Comparison of ENCODE assay signal across 8 cellular contexts in genomic region chr5:138274189-138274853, GRCh38. TPM values are rescaled to one million over a fixed set of nuclear protein-coding genes. Genes with fewer than 3 reads are reported as not detected.
DNase-seq lines count a peak whose midpoint lies in the region; ATAC-seq and TF ChIP-seq lines count a peak whose summit lies in the region.
"Had no signal": no experiment of that assay in that cellular context is flagged by ENCODE, and none has a peak within 500 bp of the region (broad histone marks: within the 10 kb centered on the region; RNA-seq: fewer than 3 reads in every experiment).

GFRA3 (minus strand) TSS chr5:138274621; CDS start chr5:138274424, 197 bp downstream.

- 2 to 3% methylated on average over 60 to 62 of the region's 62 CpGs for WGBS in heart right ventricle, 2 donors

- H3K27ac ChIP-seq in heart right ventricle = no peak within 1 kb of the TSS
- H3K27ac ChIP-seq in skin epidermis = peak within 1 kb of the TSS in 1 of 21 experiments; percentile 38

- H3K9me3 ChIP-seq in heart right ventricle = no peaks in the 10 kb centered on the region

- DNase-seq in H7 (peak; percentile 88), heart right ventricle (no peak), occipital lobe (lab: John Stamatoyannopoulos, UW) (no peak)
- peak; percentile 22 for DNase-seq in activated CD8-positive, alpha-beta memory T cell treated with anti-CD3 and anti-CD28 coated beads, Interleukin-2, amount 50 U/mL, for 4 hours

- ATAC-seq in heart right ventricle = peak in 3 of 8 donors; percentile 25 to 47 (median 36)
- ATAC-seq in HG02981 (IDR thresholded peaks at IDR 0.05; ENCODE audit: unreplicated experiment) = no peak
- ATAC-seq in GM18873 (IDR thresholded peaks at IDR 0.05; ENCODE audit: low FRiP score, unreplicated experiment) = no peak

- H3K36me3 ChIP-seq in H7 (replicated peaks; ENCODE audit: control insufficient read depth, insufficient read depth, low read length) (no peaks in the 10 kb centered on the region), heart right ventricle (no peaks in the 10 kb centered on the region)

- peaks cover 0 to 28% (median 8%) of the 10 kb centered on the region in 9 donors for H3K4me1 ChIP-seq in heart right ventricle

- no peak for TF ChIP-seq CTCF in heart right ventricle (IDR thresholded peaks at IDR 0.05)

- peak within 1 kb of the TSS; percentile 51 for H3K4me3 ChIP-seq in H7 (ENCODE audit: insufficient read depth, low read depth, low read length)
- H3K4me3 ChIP-seq in heart right ventricle = peak within 1 kb of the TSS in 9 of 10 donors; percentile 24 to 52 (median 44)
- H3K4me3 ChIP-seq in skin epidermis = peak within 1 kb of the TSS; percentile 17 to 46 (median 30)

- intact Hi-C loops in heart right ventricle (cut with DNase I) = no loop called here

- peaks cover 30% of the 10 kb centered on the region for H3K27me3 ChIP-seq in H7 (ENCODE audit: control insufficient read depth, insufficient read depth, low read length)
- H3K27me3 ChIP-seq in heart right ventricle = peaks cover 0 to 36% (median 16%) of the 10 kb centered on the region in 7 donors

RNA-seq across cellular contexts. Expression of gene GFRA3, which starts in this region (rescaled TPM):
- total RNA-seq in H7 (2014; rRNA removed; shearing (Covaris generic)) = 0.45 and 1.0 TPM in 2 replicates
- total RNA-seq in heart right ventricle (1 to 10 TPM in 1 of 10 donors, under 1 TPM in 8, not detected in 1; 0.15 to 1.7 (median 0.87) TPM), occipital lobe (0.16 TPM)
- polyA plus RNA-seq in heart right ventricle = 1 to 10 TPM in 1 of 2 donors, under 1 TPM in 1; 0.59 to 1.4 TPM
- total RNA-seq: renal cortical epithelial cell had no signal

Comparison
In these comparisons a context has a peak if more than half of its experiments do, and no peak if none do; other contexts are left out.
1. DNase-seq: peak in H7 (single experiment) and activated CD8-positive, alpha-beta memory T cell treated with anti-CD3 and anti-CD28 coated beads, Interleukin-2, amount 50 U/mL, for 4 hours (single experiment); none in heart right ventricle (0 of 2) and occipital lobe (single experiment).
2. Peak in every context shown above with its lines, with median percentiles within 50 percentile points of each other: H3K4me3 ChIP-seq.